ENCODE assay signal across 8 cellular contexts in the genomic region with DNA sequence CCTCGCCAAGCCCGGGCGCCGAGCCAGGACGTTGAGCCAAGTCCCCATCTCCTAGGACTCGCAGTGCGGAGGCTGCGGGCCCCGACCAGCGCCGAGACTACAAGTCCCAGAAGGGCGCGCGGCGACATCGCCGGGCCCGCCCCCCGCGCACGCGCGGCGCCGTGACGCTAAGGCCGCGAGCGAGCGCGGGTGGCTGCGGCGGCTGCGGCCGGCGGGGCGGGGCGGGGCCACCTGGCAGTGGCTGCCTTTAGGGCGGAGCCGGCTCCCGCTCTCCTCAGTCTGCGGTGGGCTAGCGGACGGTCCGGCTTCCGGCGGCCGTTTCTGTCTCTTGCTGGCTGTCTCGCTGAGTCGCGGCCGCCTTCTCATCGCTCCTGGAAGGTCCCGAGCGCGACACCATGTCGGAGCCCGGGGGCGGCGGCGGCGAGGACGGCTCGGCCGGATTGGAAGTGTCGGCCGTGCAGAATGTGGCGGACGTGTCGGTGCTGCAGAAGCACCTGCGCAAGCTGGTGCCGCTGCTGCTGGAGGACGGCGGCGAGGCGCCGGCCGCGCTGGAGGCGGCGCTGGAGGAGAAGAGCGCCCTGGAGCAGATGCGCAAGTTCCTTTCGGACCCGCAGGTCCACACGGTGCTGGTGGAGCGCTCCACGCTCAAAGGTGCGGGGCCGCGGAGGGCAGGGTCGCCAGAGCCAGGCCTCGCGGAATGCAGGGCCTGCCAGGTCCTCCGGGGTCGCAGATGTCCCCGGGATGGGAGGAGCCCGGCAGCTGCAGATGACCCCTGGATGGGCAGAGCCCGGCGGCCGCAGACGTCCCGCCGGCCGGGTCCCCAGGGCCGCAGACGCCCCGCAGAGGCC. TPM values are rescaled to one million over a fixed set of nuclear protein-coding genes. Genes with fewer than 3 reads are reported as not detected.
DNase-seq lines count a peak whose midpoint lies in the region; ATAC-seq, FAIRE-seq and TF ChIP-seq lines count a peak whose summit lies in the region.

DYNC1H1 (plus strand) TSS at position 277 of the 848 bp plus-strand sequence; CDS start at position 396, 119 bp downstream.

- peak; percentile 44; the same call in 1 of the 2 replicates for TF ChIP-seq RAD21 in HepG2 (CRISPR knock-in tag; IDR thresholded peaks at IDR 0.05)

- 0% methylated on average over 15 of the region's 108 CpGs for WGBS in HepG2 (ENCODE audit: low lambda C conversion rate)

- in situ Hi-C loops in HepG2 (cut with HindIII; ENCODE audit: extremely low pct_ligation_motif_present, low pct_unique_long_range_greater_than_20kb), result loop anchor here (5.0 kb wide), 2 partner anchors 133 to 353 kb away; partner anchors contain the start of gene ZNF839

- H3K36me3 ChIP-seq in HepG2 (replicated peaks in 1 of 2; ENCODE audit: control insufficient read depth in 1 of 2, insufficient read depth in 2 of 2, low read length in 2 of 2), result peaks cover 1 to 14% of the 10 kb centered on the region in 2 experiments; a peak in 4 of 5 replicates

- peaks cover 48% of the 10 kb centered on the region for H3K79me2 ChIP-seq in HepG2 (ENCODE audit: insufficient read depth, low read length)

- FAIRE-seq in HepG2 (lab: Jason Lieb, UNC), result no peak

- H3K4me1 ChIP-seq in HepG2 (ENCODE audit: insufficient read depth, low read length), result peaks cover 75% of the 10 kb centered on the region

- peaks cover 12 to 13% of the 10 kb centered on the region in 2 donors for H3K36me3 Mint-ChIP-seq in CD14-positive monocyte

- peak; percentile 81 for DNase-seq in CD14-positive monocyte (ENCODE audit: low spot score)
- DNase-seq in NCI-H82 treated with DMSO at 0.1 percent for 48 hours (lab: John Stamatoyannopoulos, UW; ENCODE audit: unreplicated experiment), result peak; percentile 54
- DNase-seq in activated CD4-positive, alpha-beta T cell treated with anti-CD3 and anti-CD28 coated beads, Interleukin-2, amount 50 U/mL, for 48 hours, result peak; percentile 85 to 89
- DNase-seq in dermis blood vessel endothelial cell, result peak; percentile 96
- DNase-seq in HepG2 (ENCODE audit: low spot score), result peak; percentile 83
- DNase-seq in stimulated activated CD4-positive, alpha-beta T cell treated with anti-CD3 and anti-CD28 coated beads, Interleukin-2, amount 100 ng/mL, for 4 hours (ENCODE audit: low read depth), result peak; percentile 84

- POLR2A ChIA-PET in HepG2 (lab: Yijun Ruan, JAX), result interaction anchor here (1.0 to 1.6 kb wide), 2 partner anchors 16 to 204 kb away, joined by 3 to 16 read pairs; no protein-coding TSS in a partner anchor

- H3K9me3 Mint-ChIP-seq in CD14-positive monocyte, result no peaks in the 10 kb centered on the region

- H3K4me3 Mint-ChIP-seq in CD14-positive monocyte, result peak within 1 kb of the TSS; percentile 91 to 94

- peak within 1 kb of the TSS; percentile 88 for H3K4me2 ChIP-seq in HepG2 (ENCODE audit: low read depth, low read length)

- peaks cover 2 to 5% (median 3%) of the 10 kb centered on the region in 3 donors for H3K27me3 Mint-ChIP-seq in CD14-positive monocyte (ENCODE audit: low read depth in 3 of 3)

- TSS peak; percentile 51 for BruUV-seq in HepG2 (replicated peaks; lab: Mats Ljungman, UMichigan)

- TF ChIP-seq EP300 in HepG2 (IDR thresholded peaks at IDR 0.05; ENCODE audit: low read depth in 2 of 2, low read length in 2 of 2) (no peak), HepG2 (CRISPR knock-in tag; IDR thresholded peaks at IDR 0.05; ENCODE audit: borderline replicate concordance) (no peak)

- peak within 1 kb of the TSS; percentile 88 to 94 (median 92) for H3K27ac Mint-ChIP-seq in CD14-positive monocyte

- TF ChIP-seq CTCF in CD14-positive monocyte (IDR thresholded peaks at IDR 0.05) (no peak), HepG2 (CRISPR knock-in tag; IDR thresholded peaks at IDR 0.05) (no peak)

- H4K20me1 ChIP-seq in HepG2 (ENCODE audit: insufficient read depth, low read length), result peaks cover 12% of the 10 kb centered on the region

- H3K4me3 ChIP-seq in HepG2 (replicated peaks in 1 of 3; ENCODE audit: insufficient read depth in 1 of 3, low read depth in 2 of 3, low read length in 3 of 3), result peak within 1 kb of the TSS; percentile 96 to 100 (median 99)

- H3K9me3 ChIP-seq in HepG2 (ENCODE audit: low read length), result no peaks in the 10 kb centered on the region

- H3K27me3 ChIP-seq in HepG2 (ENCODE audit: control insufficient read depth in 1 of 2, insufficient read depth in 2 of 2, low read length in 2 of 2), result no peaks in the 10 kb centered on the region; a peak in 1 of 5 replicates

- peak; percentile 96 to 97 for TF ChIP-seq POLR2A in HepG2 (IDR thresholded peaks at IDR 0.05; ENCODE audit: insufficient read depth in 1 of 2, low read depth in 2 of 2, low read length in 2 of 2)

- peak; percentile 76 for ATAC-seq in GM19452 (IDR thresholded peaks at IDR 0.05; ENCODE audit: unreplicated experiment)
- ATAC-seq in HG03571 (IDR thresholded peaks at IDR 0.05; ENCODE audit: unreplicated experiment), result peak; percentile 72
- ATAC-seq in HepG2, result peak; percentile 74

- H3K9ac ChIP-seq in HepG2 (ENCODE audit: insufficient read depth, low read depth, low read length), result peak within 1 kb of the TSS; percentile 96

- peaks cover 30% of the 10 kb centered on the region for H3K4me1 Mint-ChIP-seq in CD14-positive monocyte

- H3K27ac ChIP-seq in HepG2 (ENCODE audit: extremely low read length, insufficient read depth, low read length), result peak within 1 kb of the TSS; percentile 90

- intact Hi-C loops in CD14-positive monocyte (cut with micrococcal nuclease) (loop anchor here in 1 of 2 donors (5.0 to 10.0 kb wide), 3 partner anchors 133 to 350 kb away; partner anchors contain the start of gene ZNF839), HepG2 (cut with micrococcal nuclease; ENCODE audit: unreplicated experiment) (loop anchor here (5.0 kb wide), 1 partner anchor 358 kb away; no protein-coding TSS in a partner anchor)

- H2AFZ ChIP-seq in HepG2 (ENCODE audit: low read length), result peak within 1 kb of the TSS; percentile 91

- CTCF ChIA-PET in HepG2 (lab: Yijun Ruan, JAX; ENCODE audit: low intra/inter-chr PET ratio, low total read pairs), result no interaction called here

TF ChIP-seq in HepG2, 621 proteins besides CTCF, POLR2A, EP300 and RAD21 (continues in another document):
- TF ChIP-seq ZBTB33 (CRISPR knock-in tag; IDR thresholded peaks at IDR 0.05) (no peak), FOXP4 (CRISPR knock-in tag; IDR thresholded peaks at IDR 0.05) (no peak), ZNF549 (CRISPR knock-in tag; IDR thresholded peaks at IDR 0.05) (no peak)

RNA-seq across cellular contexts. Expression of gene DYNC1H1, which starts in this region (rescaled TPM):
- polyA plus RNA-seq in CD14-positive monocyte (10 to 100 TPM; 14.7 to 23.6 TPM), HepG2 (2011; rRNA removed) (74.4 and 102 TPM in 2 replicates)
- total RNA-seq in dermis blood vessel endothelial cell (564 and 1,322 TPM in 2 replicates), HepG2 (2016; rRNA removed; fragmentation: Illumina TruSeq; extraction: Trizol) (239 and 386 TPM in 2 replicates)
- 33.0 and 38.5 TPM in 2 replicates for total RNA-seq in HepG2 (2016; cell fraction: cytosol; rRNA removed; fragmentation: Illumina TruSeq; extraction: Trizol; ENCODE audit: low read depth)
- 231 and 328 TPM in 2 replicates for total RNA-seq in HepG2 (2016; cell fraction: insoluble cytoplasmic fraction; rRNA removed; fragmentation: Illumina TruSeq; extraction: Trizol)
- 57.3 and 69.8 TPM in 2 replicates for total RNA-seq in HepG2 (2016; cell fraction: membrane; rRNA removed; fragmentation: Illumina TruSeq; extraction: Trizol)
- total RNA-seq in HepG2 (2016; cell fraction: nucleus; rRNA removed; fragmentation: Illumina TruSeq; extraction: Trizol), result 296 and 345 TPM in 2 replicates
- polyA plus RNA-seq in HepG2 (2011; cell fraction: cytosol; rRNA removed), result 102 and 115 TPM in 2 replicates
- 192 and 221 TPM in 2 replicates for polyA plus RNA-seq in HepG2 (2011; cell fraction: nucleus; rRNA removed)
- 126 and 135 TPM in 2 replicates for polyA plus RNA-seq in HepG2 (2012)
- 11.1 and 13.5 TPM in 2 replicates for polyA plus RNA-seq in HepG2 (2016; cell fraction: cytosol; fragmentation: Illumina TruSeq; extraction: Trizol; ENCODE audit: low read depth)
- polyA plus RNA-seq in HepG2 (2016; cell fraction: insoluble cytoplasmic fraction; fragmentation: Illumina TruSeq; extraction: Trizol; ENCODE audit: low read depth), result 132 and 159 TPM in 2 replicates
- polyA plus RNA-seq in HepG2 (2016; cell fraction: membrane; fragmentation: Illumina TruSeq; extraction: Trizol; ENCODE audit: low read depth), result 18.9 and 22.7 TPM in 2 replicates
- 236 and 267 TPM in 2 replicates for polyA plus RNA-seq in HepG2 (2016; cell fraction: nucleus; fragmentation: Illumina TruSeq; extraction: Trizol; ENCODE audit: insufficient read depth, low read depth)
- 411 and 518 TPM in 2 replicates for polyA minus RNA-seq in HepG2 (2011; rRNA and poly(A)+ RNA removed; ENCODE audit: low replicate concordance)
- polyA minus RNA-seq in HepG2 (2011; cell fraction: cytosol; rRNA and poly(A)+ RNA removed), result 317 and 327 TPM in 2 replicates
- 190 and 258 TPM in 2 replicates for polyA minus RNA-seq in HepG2 (2011; cell fraction: nucleus; rRNA and poly(A)+ RNA removed)

Comparison
In these comparisons a context has a peak if more than half of its experiments do, and no peak if none do; other contexts are left out.
1. Peak in every context shown above with its lines: DNase-seq, ATAC-seq, H3K4me3 ChIP-seq and H3K27ac ChIP-seq.